8 cellular contexts compared by ENCODE assay signal in the genomic region with DNA sequence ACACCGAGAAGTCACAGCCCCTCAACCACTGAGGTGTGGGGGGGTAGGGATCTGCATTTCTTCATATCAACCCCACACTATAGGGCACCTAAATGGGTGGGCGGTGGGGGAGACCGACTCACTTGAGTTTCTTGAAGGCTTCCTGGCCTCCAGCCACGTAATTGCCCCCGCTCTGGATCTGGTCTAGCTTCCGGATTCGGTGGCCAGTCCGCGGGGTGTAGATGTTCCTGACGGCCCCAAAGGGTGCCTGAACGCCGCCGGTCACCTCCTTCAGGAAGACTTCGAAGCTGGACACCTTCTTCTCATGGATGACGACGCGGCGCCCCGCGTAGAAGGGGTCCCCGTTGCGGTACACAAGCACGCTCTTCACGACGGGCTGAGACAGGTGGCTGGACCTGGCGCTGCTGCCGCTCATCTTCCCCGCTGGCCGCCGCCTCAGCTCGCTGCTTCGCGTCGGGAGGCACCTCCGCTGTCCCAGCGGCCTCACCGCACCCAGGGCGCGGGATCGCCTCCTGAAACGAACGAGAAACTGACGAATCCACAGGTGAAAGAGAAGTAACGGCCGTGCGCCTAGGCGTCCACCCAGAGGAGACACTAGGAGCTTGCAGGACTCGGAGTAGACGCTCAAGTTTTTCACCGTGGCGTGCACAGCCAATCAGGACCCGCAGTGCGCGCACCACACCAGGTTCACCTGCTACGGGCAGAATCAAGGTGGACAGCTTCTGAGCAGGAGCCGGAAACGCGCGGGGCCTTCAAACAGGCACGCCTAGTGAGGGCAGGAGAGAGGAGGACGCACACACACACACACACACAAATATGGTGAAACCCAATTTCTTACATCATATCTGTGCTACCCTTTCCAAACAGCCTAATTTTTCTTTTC. TPM values are rescaled to one million over a fixed set of nuclear protein-coding genes. Genes with fewer than 3 reads are reported as not detected.
A peak's percentile ranks its signal among the peaks of the same experiment; 100 is the strongest.
DNase-seq lines count a peak whose midpoint lies in the region; ATAC-seq and TF ChIP-seq lines count a peak whose summit lies in the region.

DCDC2 (minus strand) TSS at position 724 of the 883 bp plus-strand sequence; CDS start at position 415, 309 bp downstream.

- H3F3A ChIP-seq in smooth muscle cell (ENCODE audit: low read depth), result no peaks in the 10 kb centered on the region

- no peak for ATAC-seq in HG03045 (IDR thresholded peaks at IDR 0.05; ENCODE audit: unreplicated experiment)

- no peaks in the 10 kb centered on the region for H4K20me1 ChIP-seq in smooth muscle cell (ENCODE audit: low read depth)

- H3K79me2 ChIP-seq in smooth muscle cell (ENCODE audit: low read depth), result no peaks in the 10 kb centered on the region

- H3K4me1 ChIP-seq in iPS-15b (ENCODE audit: control insufficient read depth, insufficient read depth, low read length), result peaks cover 3% of the 10 kb centered on the region
- peaks cover 10 to 16% (median 13%) of the 10 kb centered on the region in 3 donors for H3K4me1 ChIP-seq in skeletal muscle tissue (ENCODE audit: control insufficient read depth in 3 of 3, insufficient read depth in 3 of 3, low read length in 3 of 3)
- no peaks in the 10 kb centered on the region for H3K4me1 ChIP-seq in smooth muscle cell (ENCODE audit: low read depth)

- 96% methylated on average over 61 of the region's 61 CpGs for WGBS in smooth muscle cell (ENCODE audit: low lambda C conversion rate)

- H3K4me2 ChIP-seq in smooth muscle cell, result no peak within 1 kb of the TSS

- peak; percentile 32 for DNase-seq in D341Med (ENCODE audit: low spot score)
- DNase-seq in NCI-H774 (lab: John Stamatoyannopoulos, UW), result peak; percentile 88
- peak; percentile 11 for DNase-seq in amniotic epithelial cell (ENCODE audit: low read depth)
- DNase-seq in epidermal melanocyte (ENCODE audit: insufficient read length, low spot score), result no peak
- no peak for DNase-seq in smooth muscle cell (lab: John Stamatoyannopoulos, UW; ENCODE audit: unreplicated experiment)

- H3K36me3 ChIP-seq in iPS-15b (ENCODE audit: control insufficient read depth, insufficient read depth, low read length), result no peaks in the 10 kb centered on the region
- H3K36me3 ChIP-seq in skeletal muscle tissue (ENCODE audit: control insufficient read depth in 3 of 3, insufficient read depth in 3 of 3, low read length in 3 of 3), result no peaks in the 10 kb centered on the region
- no peaks in the 10 kb centered on the region for H3K36me3 ChIP-seq in smooth muscle cell (ENCODE audit: low read depth)

- H3K27me3 ChIP-seq in iPS-15b (ENCODE audit: control insufficient read depth, insufficient read depth, low read length) (peaks cover 30% of the 10 kb centered on the region), skeletal muscle tissue (ENCODE audit: control insufficient read depth in 3 of 3, insufficient read depth in 3 of 3, low read length in 3 of 3) (peaks cover 0 to 4% (median 0%) of the 10 kb centered on the region in 3 donors), smooth muscle cell (ENCODE audit: low read depth) (peaks cover 8% of the 10 kb centered on the region)

- H3K9me3 ChIP-seq in iPS-15b (ENCODE audit: control insufficient read depth, insufficient read depth, low read length) (no peaks in the 10 kb centered on the region), skeletal muscle tissue (ENCODE audit: control insufficient read depth in 3 of 3, low read length in 3 of 3) (no peaks in the 10 kb centered on the region), smooth muscle cell (replicated peaks; ENCODE audit: low read depth) (no peaks in the 10 kb centered on the region)

- H2AFZ ChIP-seq in smooth muscle cell (ENCODE audit: low read depth), result no peak within 1 kb of the TSS

- TF ChIP-seq CTCF in smooth muscle cell (IDR thresholded peaks at IDR 0.05; ENCODE audit: borderline replicate concordance, insufficient read depth, poor library complexity, severe bottlenecking), result no peak

- H3K27ac ChIP-seq in skeletal muscle tissue (ENCODE audit: low read depth, low read length) (no peak within 1 kb of the TSS), smooth muscle cell (ENCODE audit: low read depth) (no peak within 1 kb of the TSS)

- H3K4me3 ChIP-seq in iPS-15b (ENCODE audit: low read depth, low read length) (peak within 1 kb of the TSS; percentile 75), skeletal muscle tissue (ENCODE audit: low read length in 3 of 3) (peak within 1 kb of the TSS; percentile 60 to 67 (median 61)), smooth muscle cell (no peak within 1 kb of the TSS)

- H3K9ac ChIP-seq in iPS-15b (ENCODE audit: low read depth, low read length) (peak within 1 kb of the TSS; percentile 66), skeletal muscle tissue (ENCODE audit: low read depth in 1 of 3, low read length in 3 of 3) (no peak within 1 kb of the TSS), smooth muscle cell (ENCODE audit: low read depth) (no peak within 1 kb of the TSS)

RNA-seq across cellular contexts. Expression of gene DCDC2, which starts in this region (rescaled TPM):
- total RNA-seq in skeletal muscle tissue (not detected), smooth muscle cell (not detected in 2 replicates)
- not detected in 2 replicates for polyA plus RNA-seq in smooth muscle cell

Comparison
In these comparisons a context has a peak if more than half of its experiments do, and no peak if none do; other contexts are left out.
1. DNase-seq: peak in D341Med (single experiment), NCI-H774 (single experiment) and amniotic epithelial cell (single experiment); none in epidermal melanocyte (single experiment) and smooth muscle cell (single experiment).